In genomic region chr20:3815703-3816315, GRCh38 we compare ENCODE assay signal across 15 cellular contexts. TPM values are rescaled to one million over a fixed set of nuclear protein-coding genes. Genes with fewer than 3 reads are reported as not detected.
DNase-seq lines count a peak whose midpoint lies in the region; ATAC-seq and TF ChIP-seq lines count a peak whose summit lies in the region.
"Had no signal": no experiment of that assay in that cellular context is flagged by ENCODE, and none has a peak within 500 bp of the region (broad histone marks: within the 10 kb centered on the region; RNA-seq: fewer than 3 reads in every experiment).

No MANE protein-coding gene starts in this region.

- H3K9me3 Mint-ChIP-seq in CD8-positive, alpha-beta T cell = no peaks in the 10 kb centered on the region
- no peaks in the 10 kb centered on the region for H3K9me3 Mint-ChIP-seq in nephron
- H3K9me3 Mint-ChIP-seq: WTC11 had no signal

- H3K36me3 ChIP-seq in CD8-positive, alpha-beta T cell (ENCODE audit: insufficient read depth, low read length) = no peaks in the 10 kb centered on the region
- H3K36me3 ChIP-seq in KOPT-K1 (ENCODE audit: insufficient read depth, low read length) = no peaks in the 10 kb centered on the region
- H3K36me3 ChIP-seq: vagina had no signal

- peaks cover 81% of the 10 kb centered on the region for H3K4me1 ChIP-seq in CD8-positive, alpha-beta T cell (ENCODE audit: insufficient read depth, low read length)

- peaks cover 78% of the 10 kb centered on the region for H3K4me1 Mint-ChIP-seq in CD8-positive, alpha-beta T cell (ENCODE audit: low read depth)
- peaks cover 40% of the 10 kb centered on the region for H3K4me1 Mint-ChIP-seq in nephron

- peaks cover 7% of the 10 kb centered on the region for H3K36me3 Mint-ChIP-seq in CD8-positive, alpha-beta T cell
- H3K36me3 Mint-ChIP-seq in nephron (ENCODE audit: low read depth) = no peaks in the 10 kb centered on the region
- H3K36me3 Mint-ChIP-seq: WTC11 had no signal

- no peaks in the 10 kb centered on the region for H3K27me3 Mint-ChIP-seq in CD8-positive, alpha-beta T cell (ENCODE audit: low read depth)
- H3K27me3 Mint-ChIP-seq in nephron (ENCODE audit: low read depth) = peaks cover 3% of the 10 kb centered on the region

- peak; percentile 6 for ATAC-seq in CD8-positive, alpha-beta T cell
- ATAC-seq: left cardiac atrium, psoas muscle, WTC11 had no signal

- no peaks in the 10 kb centered on the region for H3K27me3 ChIP-seq in CD8-positive, alpha-beta T cell (ENCODE audit: insufficient read depth, low read length)
- H3K27me3 ChIP-seq: vagina had no signal

- CTCF ChIA-PET in CD8-positive, alpha-beta T cell (lab: Charles Lee) = interaction anchor here (0.5 to 12.5 kb wide), 5 partner anchors 16 to 39 kb away, joined by 3 to 195 read pairs (median 22); partner anchors contain the start of genes CDC25B, CENPB and SPEF1

- POLR2A ChIA-PET in CD8-positive, alpha-beta T cell (lab: Charles Lee) = interaction anchor here (1.0 to 6.6 kb wide), 6 partner anchors 15 to 38 kb away, joined by 3 to 52 read pairs (median 4); partner anchors contain the start of genes CDC25B and CENPB

- intact Hi-C loops in CD8-positive, alpha-beta T cell (cut with DNase I, micrococcal nuclease) = no loop called here

- peak overlapping the region; percentile 73 for H3K4me3 Mint-ChIP-seq in CD8-positive, alpha-beta T cell
- no peak overlapping the region for H3K4me3 Mint-ChIP-seq in nephron
- H3K4me3 Mint-ChIP-seq: WTC11 had no signal

- DNase-seq in CD8-positive, alpha-beta T cell = peak in 5 of 7 experiments; percentile 35 to 76 (median 60)
- DNase-seq in activated T-helper 1 cell treated with Interleukin-2 at 50 U/mL for 16 hours (ENCODE audit: low read depth) = peak; percentile 22
- no peak for DNase-seq in A172 (ENCODE audit: low spot score)
- no peak for DNase-seq in GM20000 (ENCODE audit: low spot score)
- no peak for DNase-seq in SHP77 treated with DMSO at 0.1 percent for 48 hours (lab: John Stamatoyannopoulos, UW)
- DNase-seq: left cardiac atrium; NCI-H1048; NCI-H446; OCI-M1; psoas muscle; stimulated activated CD4-positive, alpha-beta T cell treated with anti-CD3 and anti-CD28 coated beads, Interleukin-1b, Interleukin-23, amount 100 ng/mL, for 48 hours had no signal

- no peaks in the 10 kb centered on the region for H3K9me3 ChIP-seq in CD8-positive, alpha-beta T cell (ENCODE audit: low read length)
- no peaks in the 10 kb centered on the region for H3K9me3 ChIP-seq in KOPT-K1 (ENCODE audit: insufficient read depth, low read length, poor library complexity, severe bottlenecking)
- H3K9me3 ChIP-seq: psoas muscle, vagina had no signal

- no peak overlapping the region for H3K4me3 ChIP-seq in CD8-positive, alpha-beta T cell (ENCODE audit: low read depth, low read length)
- H3K4me3 ChIP-seq: psoas muscle, vagina had no signal

- no peak for TF ChIP-seq CTCF in CD8-positive, alpha-beta T cell (IDR thresholded peaks at IDR 0.05)
- no peak for TF ChIP-seq CTCF in nephron (IDR thresholded peaks at IDR 0.05; ENCODE audit: unreplicated experiment in 3 of 3)
- no peak for TF ChIP-seq CTCF in GM20000 (IDR thresholded peaks at IDR 0.05; ENCODE audit: extremely low read depth, missing control alignments)

- peak overlapping the region; percentile 92 for H3K27ac Mint-ChIP-seq in CD8-positive, alpha-beta T cell
- peak overlapping the region in 2 of 3 experiments; percentile 47 to 82 for H3K27ac Mint-ChIP-seq in nephron

- H3K27ac ChIP-seq in CD8-positive, alpha-beta T cell (ENCODE audit: low read depth, low read length) = peak overlapping the region; percentile 11
- H3K27ac ChIP-seq in KOPT-K1 (ENCODE audit: low read depth, low read length, poor library complexity, severe bottlenecking) = peak overlapping the region; percentile 96
- H3K27ac ChIP-seq: psoas muscle, vagina had no signal

RNA-seq across cellular contexts. Expression of gene AP5S1, which starts 4.5 kb away (rescaled TPM):
- total RNA-seq in CD8-positive, alpha-beta T cell = 1 to 10 TPM; 5.2 to 6.3 TPM
- 22.6 and 27.7 TPM in 2 replicates for total RNA-seq in A172 (2014; rRNA removed; shearing (Covaris generic))

RNA-seq across cellular contexts. Expression of gene CDC25B, which starts 19.7 kb away (rescaled TPM):
- 100 to 1,000 TPM; 135 to 140 TPM for total RNA-seq in CD8-positive, alpha-beta T cell
- total RNA-seq in A172 (2014; rRNA removed; shearing (Covaris generic)) = 63.0 and 65.5 TPM in 2 replicates

RNA-seq across cellular contexts. Expression of gene CENPB, which starts 29.3 kb away (rescaled TPM):
- 10 to 100 TPM; 23.2 to 24.1 TPM for total RNA-seq in CD8-positive, alpha-beta T cell
- total RNA-seq in A172 (2014; rRNA removed; shearing (Covaris generic)) = 94.1 and 129 TPM in 2 replicates

RNA-seq across cellular contexts. Expression of gene MAVS, which starts 30.8 kb away (rescaled TPM):
- 10 to 100 TPM in 1 of 2 experiments, 1 to 10 TPM in 1; 10.0 to 10.5 TPM for total RNA-seq in CD8-positive, alpha-beta T cell
- total RNA-seq in A172 (2014; rRNA removed; shearing (Covaris generic)) = 18.6 and 23.9 TPM in 2 replicates

RNA-seq across cellular contexts. Expression of gene SPEF1, which starts 34.6 kb away (rescaled TPM):
- under 1 TPM in 1 of 2 experiments, not detected in 1; 0.16 TPM for total RNA-seq in CD8-positive, alpha-beta T cell
- total RNA-seq in A172 (2014; rRNA removed; shearing (Covaris generic)) = 0.67 TPM in 1 of 2 replicates, not detected in the other
- total RNA-seq: left cardiac atrium, vagina had no signal

Comparison
In these comparisons a context has a peak if more than half of its experiments do, and no peak if none do; other contexts are left out.
1. DNase-seq: peak in CD8-positive, alpha-beta T cell (5 of 7) and activated T-helper 1 cell treated with Interleukin-2 at 50 U/mL for 16 hours (single experiment); none in A172 (single experiment), GM20000 (single experiment) and SHP77 treated with DMSO at 0.1 percent for 48 hours (single experiment).